ENCODE assay signal across 1 cellular context in genomic region chr4:102543030-102543505, GRCh38.
TF ChIP-seq lines count a peak whose summit lies in the region.

No MANE protein-coding gene starts in this region.

TF ChIP-seq in GM12878, 131 proteins besides CTCF, POLR2A, EP300 and RAD21 (continued from another document):
- TF ChIP-seq MEF2A (IDR thresholded peaks at IDR 0.05; ENCODE audit: insufficient read depth, low read depth, low read length) (peak; percentile 74), SRF (IDR thresholded peaks at IDR 0.05; ENCODE audit: low read depth in 2 of 2, low read length in 2 of 2) (no peak), BACH1 (IDR thresholded peaks at IDR 0.05; ENCODE audit: borderline replicate concordance) (peak; percentile 51; the same call in 1 of the 2 replicates), SUZ12 (IDR thresholded peaks at IDR 0.05; ENCODE audit: unreplicated experiment) (no peak), SUPT20H (IDR thresholded peaks at IDR 0.05; ENCODE audit: borderline replicate concordance, control insufficient read depth, low read depth, low read length) (no peak), ZNF622 (IDR thresholded peaks at IDR 0.05) (no peak), PAX5 (IDR thresholded peaks at IDR 0.05; ENCODE audit: borderline replicate concordance, low read depth, low read length) (0 out of 2 replicates have a peak, but pooled peaks have one; percentile 40), PKNOX1 (IDR thresholded peaks at IDR 0.05) (peak; percentile 50; the same call in 1 of the 2 replicates), CHD4 (IDR thresholded peaks at IDR 0.05) (no peak), ZBED1 (IDR thresholded peaks at IDR 0.05; ENCODE audit: borderline replicate concordance) (no peak), NR2C1 (IDR thresholded peaks at IDR 0.05) (no peak), MLLT1 (IDR thresholded peaks at IDR 0.05) (peak; percentile 34; the same call in 1 of the 2 replicates), RELB (IDR thresholded peaks at IDR 0.05; ENCODE audit: low read depth) (peak; percentile 95), SIN3A (IDR thresholded peaks at IDR 0.05; ENCODE audit: low read depth, low read length) (no peak), YY1 (IDR thresholded peaks at IDR 0.05; ENCODE audit: low read depth, low read length) (0 out of 2 replicates have a peak, but pooled peaks have one; percentile 2), BHLHE40 (IDR thresholded peaks at IDR 0.05; ENCODE audit: borderline replicate concordance in 1 of 2, low read depth in 2 of 2, low read length in 1 of 2) (peak; percentile 58 to 77), E2F4 (IDR thresholded peaks at IDR 0.05; ENCODE audit: low read depth, low read length) (no peak), NBN (IDR thresholded peaks at IDR 0.05) (no peak; the same call in 1 of the 2 replicates), ZNF24 (IDR thresholded peaks at IDR 0.05) (no peak), PBX3 (IDR thresholded peaks at IDR 0.05; ENCODE audit: insufficient replicate concordance, low read depth, low read length) (no peak), KLF5 (IDR thresholded peaks at IDR 0.05; ENCODE audit: partially characterized antibody) (no peak), MEF2B (IDR thresholded peaks at IDR 0.05; ENCODE audit: partially characterized antibody, poor library complexity, severe bottlenecking) (peak; percentile 98), KAT2A (conservative IDR thresholded peaks at IDR 0.05; ENCODE audit: control insufficient read depth, low read depth, low read length) (no peak), RB1 (IDR thresholded peaks at IDR 0.05; ENCODE audit: borderline replicate concordance) (no peak), GATAD2B (conservative IDR thresholded peaks at IDR 0.05; ENCODE audit: low read depth) (peak; percentile 93), RUNX3 (IDR thresholded peaks at IDR 0.05; ENCODE audit: low read length) (peak; percentile 53), TARDBP (IDR thresholded peaks at IDR 0.05; ENCODE audit: borderline replicate concordance) (no peak), SPI1 (IDR thresholded peaks at IDR 0.05; ENCODE audit: borderline replicate concordance, insufficient read depth, low read depth, low read length) (peak; percentile 92), POU2F2 (IDR thresholded peaks at IDR 0.05; ENCODE audit: borderline replicate concordance, low read depth, low read length) (peak; percentile 60; the same call in 1 of the 3 replicates), SMC3 (IDR thresholded peaks at IDR 0.05; ENCODE audit: borderline replicate concordance, low read length) (no peak), PML (IDR thresholded peaks at IDR 0.05; ENCODE audit: low read length) (no peak), WRNIP1 (IDR thresholded peaks at IDR 0.05; ENCODE audit: borderline replicate concordance, low read depth, low read length) (no peak), HDGF (IDR thresholded peaks at IDR 0.05) (no peak), ZBTB40 (IDR thresholded peaks at IDR 0.05; ENCODE audit: borderline replicate concordance) (no peak), ZZZ3 (IDR thresholded peaks at IDR 0.05; ENCODE audit: control insufficient read depth, insufficient read length, low read depth) (no peak), JUND (IDR thresholded peaks at IDR 0.05; ENCODE audit: low read depth, low read length) (0 out of 2 replicates have a peak, but pooled peaks have one; percentile 24), HSF1 (IDR thresholded peaks at IDR 0.05; ENCODE audit: low read depth, low read length) (no peak), REST (IDR thresholded peaks at IDR 0.05; ENCODE audit: low read depth, low read length) (no peak)
